Comparison of ENCODE assay signal across 8 cellular contexts in the genomic region with DNA sequence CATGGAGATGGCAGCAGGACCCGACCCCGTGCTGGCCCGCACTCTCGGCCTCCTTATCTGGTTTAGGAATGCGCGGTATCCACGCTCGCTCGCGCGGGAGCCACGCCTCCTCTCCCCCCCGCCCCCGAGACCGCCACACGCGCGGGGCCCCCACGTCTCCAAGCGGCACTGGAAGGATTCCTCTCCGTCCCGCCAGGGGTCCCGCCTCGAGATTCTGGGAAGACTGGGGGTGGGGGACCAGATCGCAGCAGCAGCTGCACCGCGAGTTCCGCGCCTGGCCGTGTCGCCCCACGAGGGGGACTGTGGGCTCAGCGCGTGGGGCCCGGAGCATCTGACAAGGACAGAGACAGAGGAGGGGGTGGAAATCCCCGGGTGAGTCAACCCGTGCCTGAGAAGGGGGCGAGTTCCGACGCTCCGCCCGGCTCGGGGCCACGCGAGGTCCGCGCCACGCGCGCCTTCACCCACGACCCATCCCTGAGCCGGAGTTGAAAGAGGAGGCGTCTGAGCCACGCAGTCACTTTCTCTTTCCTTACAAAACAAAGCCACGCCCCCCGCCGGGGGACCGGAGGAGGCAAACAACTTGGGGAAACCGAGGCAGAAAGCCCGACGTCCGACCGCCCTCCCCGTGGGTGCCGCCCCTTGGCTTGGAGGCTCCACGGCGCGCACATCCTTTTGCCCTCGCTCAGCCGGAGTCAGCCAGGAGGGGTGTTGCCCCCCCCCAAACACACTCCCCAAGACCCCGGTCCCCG. TPM values are rescaled to one million over a fixed set of nuclear protein-coding genes. Genes with fewer than 3 reads are reported as not detected.
A peak's percentile ranks its signal among the peaks of the same experiment; 100 is the strongest.
DNase-seq lines count a peak whose midpoint lies in the region; ATAC-seq and TF ChIP-seq lines count a peak whose summit lies in the region.

No MANE protein-coding gene starts in this region.

- POLR2A ChIA-PET in CD8-positive, alpha-beta memory T cell (lab: Charles Lee): interaction anchor here (0.6 kb wide), 1 partner anchor 129 kb away, joined by 8 read pairs; no protein-coding TSS in a partner anchor

- H3K4me1 ChIP-seq in CD8-positive, alpha-beta memory T cell (ENCODE audit: insufficient read depth, low read length): peaks cover 25% of the 10 kb centered on the region
- H3K4me1 ChIP-seq in mucosa of rectum (ENCODE audit: control insufficient read depth in 2 of 2, insufficient read depth in 2 of 2, low read length in 2 of 2): peaks cover 6 to 7% of the 10 kb centered on the region in 2 donors

- peak overlapping the region; percentile 77 to 99 (median 92) for H3K27ac Mint-ChIP-seq in CD8-positive, alpha-beta memory T cell

- peak overlapping the region; percentile 85 to 97 (median 90) for H3K4me3 Mint-ChIP-seq in CD8-positive, alpha-beta memory T cell

- peak overlapping the region; percentile 75 to 86 for H3K9ac ChIP-seq in mucosa of rectum (ENCODE audit: low read depth in 1 of 2, low read length in 2 of 2)

- no peaks in the 10 kb centered on the region for H3K9me3 ChIP-seq in CD8-positive, alpha-beta memory T cell (ENCODE audit: low read length)
- H3K9me3 ChIP-seq in mucosa of rectum (ENCODE audit: control insufficient read depth in 2 of 2, low read length in 2 of 2): no peaks in the 10 kb centered on the region

- H3K27ac ChIP-seq in CD8-positive, alpha-beta memory T cell (ENCODE audit: low read depth, low read length): peak overlapping the region; percentile 88
- H3K27ac ChIP-seq in HL-60 (replicated peaks): peak overlapping the region; percentile 57; the same call in 1 of the 2 replicates
- H3K27ac ChIP-seq in mucosa of rectum (ENCODE audit: low read depth in 2 of 2, low read length in 2 of 2): peak overlapping the region; percentile 76 to 85

- H3K36me3 ChIP-seq in CD8-positive, alpha-beta memory T cell (ENCODE audit: insufficient read depth, low read length): no peaks in the 10 kb centered on the region
- H3K36me3 ChIP-seq in mucosa of rectum (ENCODE audit: control insufficient read depth in 2 of 2, insufficient read depth in 2 of 2, low read length in 2 of 2): no peaks in the 10 kb centered on the region

- H3K36me3 Mint-ChIP-seq in CD8-positive, alpha-beta memory T cell: peaks cover 0 to 3% (median 0%) of the 10 kb centered on the region in 3 donors

- H3K4me3 ChIP-seq in CD8-positive, alpha-beta memory T cell (ENCODE audit: low read length): peak overlapping the region; percentile 79
- H3K4me3 ChIP-seq in HL-60 (replicated peaks; ENCODE audit: insufficient read depth, low read length) (peak overlapping the region; percentile 73), mucosa of rectum (ENCODE audit: low read length in 2 of 2) (peak overlapping the region; percentile 77 to 79)

- DNase-seq in CD8-positive, alpha-beta memory T cell: peak; percentile 34 to 81 (median 63)
- no peak for DNase-seq in HL-60 (ENCODE audit: low read depth in 1 of 2, low spot score in 1 of 2)
- peak; percentile 40 to 47 for DNase-seq in activated CD4-positive, alpha-beta T cell treated with anti-CD3 and anti-CD28 coated beads, Interleukin-2, amount 50 U/mL, for 24 hours (ENCODE audit: low read depth in 1 of 2, low spot score in 1 of 2)
- DNase-seq in effector CD4-positive, alpha-beta T cell: peak; percentile 72
- DNase-seq in stimulated activated CD8-positive, alpha-beta memory T cell treated with anti-CD3 and anti-CD28 coated beads, Interleukin-7, amount 100 ng/mL, for 4 hours (ENCODE audit: low read depth in 2 of 2): peak; percentile 70 to 80
- no peak for DNase-seq in midbrain (lab: John Stamatoyannopoulos, UW)

- no peaks in the 10 kb centered on the region for H3K27me3 ChIP-seq in CD8-positive, alpha-beta memory T cell (ENCODE audit: insufficient read depth, low read length, poor library complexity, severe bottlenecking)
- H3K27me3 ChIP-seq in HL-60 (ENCODE audit: insufficient read depth, poor library complexity, severe bottlenecking): no peaks in the 10 kb centered on the region
- H3K27me3 ChIP-seq in mucosa of rectum (ENCODE audit: control insufficient read depth in 2 of 2, insufficient read depth in 2 of 2, low read length in 2 of 2): no peaks in the 10 kb centered on the region

- no peaks in the 10 kb centered on the region for H3K27me3 Mint-ChIP-seq in CD8-positive, alpha-beta memory T cell

- no peak for TF ChIP-seq CTCF in HL-60 (IDR thresholded peaks at IDR 0.05; ENCODE audit: insufficient read depth, low read length)

- CTCF ChIA-PET in CD8-positive, alpha-beta memory T cell (lab: Charles Lee): interaction anchor here (1.2 to 10.5 kb wide), 2 partner anchors 15 to 20 kb away, joined by 3 to 73 read pairs; no protein-coding TSS in a partner anchor

- no peaks in the 10 kb centered on the region for H3K9me3 Mint-ChIP-seq in CD8-positive, alpha-beta memory T cell

- peaks cover 12 to 30% (median 24%) of the 10 kb centered on the region in 3 donors for H3K4me1 Mint-ChIP-seq in CD8-positive, alpha-beta memory T cell

- ATAC-seq in HG03442 (IDR thresholded peaks at IDR 0.05; ENCODE audit: unreplicated experiment): no peak

RNA-seq across cellular contexts. Expression of gene S1PR2, which starts 0.8 kb away (rescaled TPM):
- total RNA-seq in CD8-positive, alpha-beta memory T cell: 10 to 100 TPM; 18.4 to 19.9 TPM
- polyA plus RNA-seq in CD8-positive, alpha-beta memory T cell: 2.2 TPM

RNA-seq across cellular contexts. Expression of gene MRPL4, which starts 21.7 kb away (rescaled TPM):
- 100 to 1,000 TPM; 149 to 152 TPM for total RNA-seq in CD8-positive, alpha-beta memory T cell
- polyA plus RNA-seq in CD8-positive, alpha-beta memory T cell: 42.8 TPM

RNA-seq across cellular contexts. Expression of gene DNMT1, which starts 35.6 kb away (rescaled TPM):
- total RNA-seq in CD8-positive, alpha-beta memory T cell: 100 to 1,000 TPM; 307 to 325 TPM
- 142 TPM for polyA plus RNA-seq in CD8-positive, alpha-beta memory T cell

RNA-seq across cellular contexts. Expression of gene ICAM1, which starts 40.6 kb away (rescaled TPM):
- total RNA-seq in CD8-positive, alpha-beta memory T cell: 10 to 100 TPM; 65.8 to 66.8 TPM
- 13.1 TPM for polyA plus RNA-seq in CD8-positive, alpha-beta memory T cell

RNA-seq across cellular contexts. Expression of gene ICAM4, which starts 56.4 kb away (rescaled TPM):
- total RNA-seq in CD8-positive, alpha-beta memory T cell: under 1 TPM; 0.15 to 0.33 TPM
- polyA plus RNA-seq in CD8-positive, alpha-beta memory T cell: 0.95 TPM

Comparison
In these comparisons a context has a peak if more than half of its experiments do, and no peak if none do; other contexts are left out.
1. DNase-seq: peak in CD8-positive, alpha-beta memory T cell (5 of 5), activated CD4-positive, alpha-beta T cell treated with anti-CD3 and anti-CD28 coated beads, Interleukin-2, amount 50 U/mL, for 24 hours (2 of 2), effector CD4-positive, alpha-beta T cell (single experiment) and stimulated activated CD8-positive, alpha-beta memory T cell treated with anti-CD3 and anti-CD28 coated beads, Interleukin-7, amount 100 ng/mL, for 4 hours (2 of 2); none in HL-60 (0 of 2) and midbrain (single experiment).
2. Peak in every context shown above with its lines, with median percentiles within 50 percentile points of each other: H3K27ac ChIP-seq and H3K4me3 ChIP-seq.